23 cellular contexts compared by ENCODE assay signal in genomic region chr22:19865141-19865829, GRCh38.
"Had no signal": no experiment of that assay in that cellular context is flagged by ENCODE, and none has a peak within 500 bp of the region (broad histone marks: within the 10 kb centered on the region; RNA-seq: fewer than 3 reads in every experiment).

No MANE protein-coding gene starts in this region.

- H3K4me3 ChIP-seq: thoracic aorta, upper lobe of left lung had no signal

- H3K27ac ChIP-seq: thoracic aorta, upper lobe of left lung had no signal

- H3K9me3 ChIP-seq: thoracic aorta, upper lobe of left lung had no signal

- H3K27me3 ChIP-seq: upper lobe of left lung had no signal

- H3K36me3 Mint-ChIP-seq: activated CD4-positive, alpha-beta memory T cell treated with anti-CD3 and anti-CD28 coated beads for 36 hours; activated naive CD8-positive, alpha-beta T cell treated with anti-CD3 and anti-CD28 coated beads for 36 hours; brain; naive B cell; WTC11 had no signal

- H3K27ac Mint-ChIP-seq: activated CD4-positive, alpha-beta memory T cell treated with anti-CD3 and anti-CD28 coated beads for 36 hours; activated CD4-positive, alpha-beta T cell treated with anti-CD3 and anti-CD28 coated beads for 36 hours; activated naive CD8-positive, alpha-beta T cell treated with anti-CD3 and anti-CD28 coated beads for 36 hours; brain; dendritic cell treated with granulocyte-macrophage colony-stimulating factor and Interleukin-4, amounts not matched to agents 40 ng/mL and 50 ng/mL, for 4 days; WTC11 had no signal

- H3K4me1 Mint-ChIP-seq: activated CD4-positive, alpha-beta T cell treated with anti-CD3 and anti-CD28 coated beads for 36 hours; activated naive CD8-positive, alpha-beta T cell treated with anti-CD3 and anti-CD28 coated beads for 36 hours had no signal

- H3K36me3 ChIP-seq: thoracic aorta, upper lobe of left lung had no signal

- H3K9me3 Mint-ChIP-seq: activated CD4-positive, alpha-beta memory T cell treated with anti-CD3 and anti-CD28 coated beads for 36 hours; activated naive CD8-positive, alpha-beta T cell treated with anti-CD3 and anti-CD28 coated beads for 36 hours; dendritic cell treated with granulocyte-macrophage colony-stimulating factor and Interleukin-4, amounts not matched to agents 40 ng/mL and 50 ng/mL, for 4 days; naive B cell; neural crest cell; WTC11 had no signal

- DNase-seq: activated CD4-positive, alpha-beta memory T cell treated with anti-CD3 and anti-CD28 coated beads for 36 hours; activated CD4-positive, alpha-beta T cell treated with anti-CD3 and anti-CD28 coated beads for 36 hours; activated naive CD4-positive, alpha-beta T cell treated with Interleukin-2 at 50 U/mL for 16 hours; activated naive CD8-positive, alpha-beta T cell treated with anti-CD3 and anti-CD28 coated beads for 36 hours; activated T-cell treated with anti-CD3 and anti-CD28 coated beads, Interleukin-2, amount 50 U/mL, for 48 hours; amniotic stem cell; effector CD8-positive, alpha-beta T cell; foreskin melanocyte; glutamatergic neuron; hippocampal formation; left cardiac atrium; mesendoderm; naive B cell; occipital lobe; stimulated activated CD4-positive, alpha-beta T cell treated with anti-CD3 and anti-CD28 coated beads, Interleukin-4, amount 100 ng/mL, for 24 hours; stimulated activated naive CD4-positive, alpha-beta T cell treated with Interleukin-2 at 50 U/mL for 16 hours; T1000 had no signal

- H3K4me1 ChIP-seq: upper lobe of left lung had no signal

- H3K4me3 Mint-ChIP-seq: activated CD4-positive, alpha-beta memory T cell treated with anti-CD3 and anti-CD28 coated beads for 36 hours; activated CD4-positive, alpha-beta T cell treated with anti-CD3 and anti-CD28 coated beads for 36 hours; activated naive CD8-positive, alpha-beta T cell treated with anti-CD3 and anti-CD28 coated beads for 36 hours; brain; dendritic cell treated with granulocyte-macrophage colony-stimulating factor and Interleukin-4, amounts not matched to agents 40 ng/mL and 50 ng/mL, for 4 days; naive B cell; neural crest cell; WTC11 had no signal

- H3K27me3 Mint-ChIP-seq: activated CD4-positive, alpha-beta memory T cell treated with anti-CD3 and anti-CD28 coated beads for 36 hours; activated CD4-positive, alpha-beta T cell treated with anti-CD3 and anti-CD28 coated beads for 36 hours; activated naive CD8-positive, alpha-beta T cell treated with anti-CD3 and anti-CD28 coated beads for 36 hours; dendritic cell treated with granulocyte-macrophage colony-stimulating factor and Interleukin-4, amounts not matched to agents 40 ng/mL and 50 ng/mL, for 4 days; naive B cell had no signal
